In the genomic region with DNA sequence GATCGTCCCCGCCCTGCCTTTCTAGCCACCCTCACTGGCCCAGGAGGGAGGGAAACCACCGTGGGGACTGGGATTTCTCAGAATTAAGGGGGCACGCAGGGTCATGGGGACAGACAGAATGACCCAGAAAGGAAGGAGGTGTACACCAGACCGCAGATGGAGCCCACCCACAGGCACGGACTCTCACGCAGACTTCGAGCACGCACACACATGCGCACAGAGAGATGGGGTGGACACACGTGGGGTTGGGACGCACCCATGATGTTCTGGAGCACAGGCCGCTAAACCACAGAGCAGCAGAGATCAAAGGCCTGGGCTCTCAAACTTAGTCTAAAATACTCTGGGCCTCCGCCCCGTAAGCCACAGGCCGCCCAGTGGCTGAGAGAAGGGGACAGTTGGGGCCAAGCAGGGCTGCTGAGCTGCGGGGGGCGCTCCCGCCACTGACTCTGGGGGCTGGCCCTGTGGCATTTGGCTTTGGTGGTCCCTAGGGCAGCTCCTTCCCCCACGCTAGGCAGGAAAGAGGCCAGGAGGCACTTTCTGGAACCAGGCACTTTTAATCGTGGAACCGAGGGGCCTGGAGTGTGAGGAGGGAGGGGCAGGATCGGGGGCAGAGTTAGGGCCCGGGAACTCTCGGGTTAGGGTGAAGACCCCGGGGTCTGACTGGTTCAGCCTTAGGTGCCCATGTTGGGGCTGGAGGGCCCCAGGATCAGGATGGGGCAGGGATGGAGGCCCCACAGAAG, we compare ENCODE assay signal across 10 cellular contexts. TPM values are rescaled to one million over a fixed set of nuclear protein-coding genes. Genes with fewer than 3 reads are reported as not detected.
DNase-seq lines count a peak whose midpoint lies in the region; ATAC-seq, FAIRE-seq and TF ChIP-seq lines count a peak whose summit lies in the region.
"Had no signal": no experiment of that assay in that cellular context is flagged by ENCODE, and none has a peak within 500 bp of the region (broad histone marks: within the 10 kb centered on the region; RNA-seq: fewer than 3 reads in every experiment).

No MANE protein-coding gene starts in this region.

- H3K4me3 ChIP-seq in suprapubic skin (no peak overlapping the region), colonic mucosa (no peak overlapping the region)

- ATAC-seq in activated CD8-positive, alpha-beta T cell treated with anti-CD3 and anti-CD28 coated beads, Interleukin-2, amount 10 ng/mL, durations not matched to agents 7 days and 5 days = peak; percentile 64

- no peak overlapping the region for H3K4me3 Mint-ChIP-seq in activated naive CD4-positive, alpha-beta T cell treated with anti-CD3 and anti-CD28 coated beads, Interleukin-2, amount 10 ng/mL, durations not matched to agents 7 days and 5 days
- H3K4me3 Mint-ChIP-seq in activated naive CD4-positive, alpha-beta T cell treated with anti-CD3 and anti-CD28 coated beads for 36 hours = no peak overlapping the region
- peak overlapping the region; percentile 30 for H3K4me3 Mint-ChIP-seq in activated CD8-positive, alpha-beta T cell treated with anti-CD3 and anti-CD28 coated beads, Interleukin-2, amount 10 ng/mL, durations not matched to agents 7 days and 5 days

- peak overlapping the region; percentile 33 for H3K27ac Mint-ChIP-seq in activated naive CD4-positive, alpha-beta T cell treated with anti-CD3 and anti-CD28 coated beads, Interleukin-2, amount 10 ng/mL, durations not matched to agents 7 days and 5 days
- H3K27ac Mint-ChIP-seq in activated naive CD4-positive, alpha-beta T cell treated with anti-CD3 and anti-CD28 coated beads for 36 hours = no peak overlapping the region
- peak overlapping the region; percentile 85 for H3K27ac Mint-ChIP-seq in activated CD8-positive, alpha-beta T cell treated with anti-CD3 and anti-CD28 coated beads, Interleukin-2, amount 10 ng/mL, durations not matched to agents 7 days and 5 days

- TF ChIP-seq CTCF in suprapubic skin (IDR thresholded peaks at IDR 0.05) (no peak), colonic mucosa (IDR thresholded peaks at IDR 0.05) (no peak)

- intact Hi-C loops in activated naive CD4-positive, alpha-beta T cell treated with anti-CD3 and anti-CD28 coated beads for 36 hours (cut with micrococcal nuclease) = no loop called here
- intact Hi-C loops in colonic mucosa (cut with DNase I) = no loop called here

- no peak for TF ChIP-seq EP300 in suprapubic skin (IDR thresholded peaks at IDR 0.05)

- TF ChIP-seq POLR2A in suprapubic skin (IDR thresholded peaks at IDR 0.05) (no peak), H54 (IDR thresholded peaks at IDR 0.05; ENCODE audit: low read depth, low read length) (no peak)

- H3K36me3 ChIP-seq in suprapubic skin = peaks cover 4% of the 10 kb centered on the region
- no peaks in the 10 kb centered on the region for H3K36me3 ChIP-seq in colonic mucosa

- H3K9me3 Mint-ChIP-seq in activated naive CD4-positive, alpha-beta T cell treated with anti-CD3 and anti-CD28 coated beads, Interleukin-2, amount 10 ng/mL, durations not matched to agents 7 days and 5 days = no peaks in the 10 kb centered on the region
- no peaks in the 10 kb centered on the region for H3K9me3 Mint-ChIP-seq in activated naive CD4-positive, alpha-beta T cell treated with anti-CD3 and anti-CD28 coated beads for 36 hours
- no peaks in the 10 kb centered on the region for H3K9me3 Mint-ChIP-seq in activated CD8-positive, alpha-beta T cell treated with anti-CD3 and anti-CD28 coated beads, Interleukin-2, amount 10 ng/mL, durations not matched to agents 7 days and 5 days (ENCODE audit: insufficient read depth)

- H3K27ac ChIP-seq in suprapubic skin (peak overlapping the region; percentile 55), colonic mucosa (no peak overlapping the region)

- peaks cover 7% of the 10 kb centered on the region for H3K36me3 Mint-ChIP-seq in activated naive CD4-positive, alpha-beta T cell treated with anti-CD3 and anti-CD28 coated beads, Interleukin-2, amount 10 ng/mL, durations not matched to agents 7 days and 5 days
- no peaks in the 10 kb centered on the region for H3K36me3 Mint-ChIP-seq in activated naive CD4-positive, alpha-beta T cell treated with anti-CD3 and anti-CD28 coated beads for 36 hours (ENCODE audit: low read depth)
- peaks cover 42% of the 10 kb centered on the region for H3K36me3 Mint-ChIP-seq in activated CD8-positive, alpha-beta T cell treated with anti-CD3 and anti-CD28 coated beads, Interleukin-2, amount 10 ng/mL, durations not matched to agents 7 days and 5 days (ENCODE audit: low read depth)

- DNase-seq in activated naive CD4-positive, alpha-beta T cell treated with anti-CD3 and anti-CD28 coated beads, Interleukin-2, amount 10 ng/mL, durations not matched to agents 7 days and 5 days = peak; percentile 60
- DNase-seq in activated naive CD4-positive, alpha-beta T cell treated with anti-CD3 and anti-CD28 coated beads for 36 hours = no peak
- DNase-seq in activated CD8-positive, alpha-beta T cell treated with anti-CD3 and anti-CD28 coated beads, Interleukin-2, amount 10 ng/mL, durations not matched to agents 7 days and 5 days = peak; percentile 93
- peak; percentile 78 for DNase-seq in hepatic stellate cell (ENCODE audit: low spot score)
- peak; percentile 79 to 80 for DNase-seq in suprapubic skin (ENCODE audit: low spot score in 2 of 2)
- DNase-seq in DMS53 (lab: John Stamatoyannopoulos, UW) = no peak
- no peak for DNase-seq in colonic mucosa
- DNase-seq in H54 (ENCODE audit: insufficient read length, low spot score) = no peak

- CTCF ChIA-PET in activated naive CD4-positive, alpha-beta T cell treated with anti-CD3 and anti-CD28 coated beads, Interleukin-2, amount 10 ng/mL, durations not matched to agents 7 days and 5 days (lab: Charles Lee) = no interaction called here
- CTCF ChIA-PET in activated naive CD4-positive, alpha-beta T cell treated with anti-CD3 and anti-CD28 coated beads for 36 hours (lab: Charles Lee) = no interaction called here
- CTCF ChIA-PET in activated CD8-positive, alpha-beta T cell treated with anti-CD3 and anti-CD28 coated beads, Interleukin-2, amount 10 ng/mL, durations not matched to agents 7 days and 5 days (lab: Charles Lee) = interaction anchor here (1.3 kb wide), 1 partner anchor 67 kb away, joined by 3 read pairs; no protein-coding TSS in a partner anchor

- H3K9ac ChIP-seq in colonic mucosa (ENCODE audit: low read depth in 2 of 2, low read length in 2 of 2) = peak overlapping the region in 1 of 2 donors; percentile 35

- peaks cover 27% of the 10 kb centered on the region for H3K4me1 Mint-ChIP-seq in activated naive CD4-positive, alpha-beta T cell treated with anti-CD3 and anti-CD28 coated beads, Interleukin-2, amount 10 ng/mL, durations not matched to agents 7 days and 5 days
- peaks cover 23% of the 10 kb centered on the region for H3K4me1 Mint-ChIP-seq in activated naive CD4-positive, alpha-beta T cell treated with anti-CD3 and anti-CD28 coated beads for 36 hours (ENCODE audit: low read depth)
- peaks cover 83% of the 10 kb centered on the region for H3K4me1 Mint-ChIP-seq in activated CD8-positive, alpha-beta T cell treated with anti-CD3 and anti-CD28 coated beads, Interleukin-2, amount 10 ng/mL, durations not matched to agents 7 days and 5 days (ENCODE audit: low read depth)

- WGBS in suprapubic skin = 54% methylated on average over 20 of the region's 26 CpGs

- no peaks in the 10 kb centered on the region for H3K9me3 ChIP-seq in suprapubic skin
- H3K9me3 ChIP-seq in colonic mucosa = no peaks in the 10 kb centered on the region

- FAIRE-seq in H54 (lab: Jason Lieb, UNC) = no peak
- FAIRE-seq: GM18507 had no signal

- peaks cover 13% of the 10 kb centered on the region for H3K4me1 ChIP-seq in suprapubic skin
- H3K4me1 ChIP-seq in colonic mucosa = peaks cover 5% of the 10 kb centered on the region

- H3K27me3 Mint-ChIP-seq in activated naive CD4-positive, alpha-beta T cell treated with anti-CD3 and anti-CD28 coated beads, Interleukin-2, amount 10 ng/mL, durations not matched to agents 7 days and 5 days = peaks cover 36% of the 10 kb centered on the region
- peaks cover 8% of the 10 kb centered on the region for H3K27me3 Mint-ChIP-seq in activated naive CD4-positive, alpha-beta T cell treated with anti-CD3 and anti-CD28 coated beads for 36 hours (ENCODE audit: low read depth)
- H3K27me3 Mint-ChIP-seq in activated CD8-positive, alpha-beta T cell treated with anti-CD3 and anti-CD28 coated beads, Interleukin-2, amount 10 ng/mL, durations not matched to agents 7 days and 5 days (ENCODE audit: low read depth) = peaks cover 9% of the 10 kb centered on the region

- POLR2A ChIA-PET in activated CD8-positive, alpha-beta T cell treated with anti-CD3 and anti-CD28 coated beads, Interleukin-2, amount 10 ng/mL, durations not matched to agents 7 days and 5 days (lab: Charles Lee) = interaction anchor here (1.2 to 5.7 kb wide), 6 partner anchors 8 to 47 kb away, joined by 4 to 54 read pairs (median 8); a partner anchor contains a TSS

- H3K27me3 ChIP-seq in suprapubic skin (peaks cover 17% of the 10 kb centered on the region), colonic mucosa (peaks cover 3% of the 10 kb centered on the region)

RNA-seq across cellular contexts. Expression of a gene that starts 1.5 kb away (rescaled TPM):
- not detected for total RNA-seq in activated naive CD4-positive, alpha-beta T cell treated with anti-CD3 and anti-CD28 coated beads for 36 hours
- not detected for total RNA-seq in activated CD8-positive, alpha-beta T cell treated with anti-CD3 and anti-CD28 coated beads, Interleukin-2, amount 10 ng/mL, durations not matched to agents 7 days and 5 days
- total RNA-seq in suprapubic skin (not detected), colonic mucosa (not detected)
- total RNA-seq: NCI-H460 had no signal

RNA-seq across cellular contexts. Expression of a gene that starts 8.9 kb away (rescaled TPM):
- total RNA-seq in activated naive CD4-positive, alpha-beta T cell treated with anti-CD3 and anti-CD28 coated beads for 36 hours = 100 to 1,000 TPM in 1 of 2 experiments, 10 to 100 TPM in 1; 99.6 to 101 TPM
- 100 to 1,000 TPM; 487 to 541 TPM for total RNA-seq in activated CD8-positive, alpha-beta T cell treated with anti-CD3 and anti-CD28 coated beads, Interleukin-2, amount 10 ng/mL, durations not matched to agents 7 days and 5 days
- 10 to 100 TPM in 2 of 4 donors, 1 to 10 TPM in 2; 3.5 to 22.0 (median 8.1) TPM for total RNA-seq in suprapubic skin
- total RNA-seq in colonic mucosa = 10 to 100 TPM; 10.6 to 12.9 TPM

RNA-seq across cellular contexts. Expression of a gene that starts 9.8 kb away (rescaled TPM):
- 100 to 1,000 TPM; 760 to 802 TPM for total RNA-seq in activated naive CD4-positive, alpha-beta T cell treated with anti-CD3 and anti-CD28 coated beads for 36 hours
- total RNA-seq in activated CD8-positive, alpha-beta T cell treated with anti-CD3 and anti-CD28 coated beads, Interleukin-2, amount 10 ng/mL, durations not matched to agents 7 days and 5 days = 1,000 to 10,000 TPM; 2,197 to 2,304 TPM
- total RNA-seq in suprapubic skin (10 to 100 TPM; 25.6 to 84.1 (median 45.1) TPM), colonic mucosa (100 to 1,000 TPM in 1 of 2 donors, 10 to 100 TPM in 1; 74.1 to 115 TPM)

RNA-seq across cellular contexts. Expression of a gene that starts 16.0 kb away (rescaled TPM):
- 100 to 1,000 TPM; 359 to 378 TPM for total RNA-seq in activated naive CD4-positive, alpha-beta T cell treated with anti-CD3 and anti-CD28 coated beads for 36 hours
- total RNA-seq in activated CD8-positive, alpha-beta T cell treated with anti-CD3 and anti-CD28 coated beads, Interleukin-2, amount 10 ng/mL, durations not matched to agents 7 days and 5 days = 1,000 to 10,000 TPM; 1,265 to 1,278 TPM
- total RNA-seq in suprapubic skin (100 to 1,000 TPM in 1 of 4 donors, 10 to 100 TPM in 3; 50.7 to 128 (median 67.6) TPM), colonic mucosa (100 to 1,000 TPM in 1 of 2 donors, 10 to 100 TPM in 1; 63.3 to 101 TPM)

RNA-seq across cellular contexts. Expression of a gene that starts 19.6 kb away (rescaled TPM):
- 1 to 10 TPM; 1.2 to 1.5 TPM for total RNA-seq in activated naive CD4-positive, alpha-beta T cell treated with anti-CD3 and anti-CD28 coated beads for 36 hours
- total RNA-seq in activated CD8-positive, alpha-beta T cell treated with anti-CD3 and anti-CD28 coated beads, Interleukin-2, amount 10 ng/mL, durations not matched to agents 7 days and 5 days = 10 to 100 TPM; 29.7 to 30.8 TPM
- total RNA-seq in suprapubic skin = 1 to 10 TPM in 1 of 4 donors, under 1 TPM in 3; 0.15 to 1.3 (median 0.64) TPM
- under 1 TPM; 0.17 to 0.72 TPM for total RNA-seq in colonic mucosa
- total RNA-seq: NCI-H460 had no signal

Comparison
In these comparisons a context has a peak if more than half of its experiments do, and no peak if none do; other contexts are left out.
1. DNase-seq: peak in activated naive CD4-positive, alpha-beta T cell treated with anti-CD3 and anti-CD28 coated beads, Interleukin-2, amount 10 ng/mL, durations not matched to agents 7 days and 5 days (single experiment), activated CD8-positive, alpha-beta T cell treated with anti-CD3 and anti-CD28 coated beads, Interleukin-2, amount 10 ng/mL, durations not matched to agents 7 days and 5 days (single experiment), hepatic stellate cell (single experiment) and suprapubic skin (2 of 2); none in activated naive CD4-positive, alpha-beta T cell treated with anti-CD3 and anti-CD28 coated beads for 36 hours (single experiment), DMS53 (single experiment), colonic mucosa (single experiment) and H54 (single experiment).
2. RNA of a gene that starts 8.9 kb away (total RNA-seq): 487 to 541 TPM in activated CD8-positive, alpha-beta T cell treated with anti-CD3 and anti-CD28 coated beads, Interleukin-2, amount 10 ng/mL, durations not matched to agents 7 days and 5 days; 99.6 to 101 TPM in activated naive CD4-positive, alpha-beta T cell treated with anti-CD3 and anti-CD28 coated beads for 36 hours, 10.6 to 12.9 TPM in colonic mucosa and 3.5 to 22.0 TPM in suprapubic skin; every median in the first group is over 4 times any median in the second.
3. RNA of a gene that starts 9.8 kb away (total RNA-seq): 2,197 to 2,304 TPM in activated CD8-positive, alpha-beta T cell treated with anti-CD3 and anti-CD28 coated beads, Interleukin-2, amount 10 ng/mL, durations not matched to agents 7 days and 5 days and 760 to 802 TPM in activated naive CD4-positive, alpha-beta T cell treated with anti-CD3 and anti-CD28 coated beads for 36 hours; 74.1 to 115 TPM in colonic mucosa and 25.6 to 84.1 TPM in suprapubic skin; every median in the first group is over 4 times any median in the second.